2 cellular contexts compared by ENCODE assay signal in genomic region chr5:34538026-34538672, GRCh38.
TF ChIP-seq lines count a peak whose summit lies in the region.

No MANE protein-coding gene starts in this region.

TF ChIP-seq in HCT116, 20 proteins besides CTCF, POLR2A, EP300 and RAD21 (continued from another document):
- TF ChIP-seq, protein P1, sequence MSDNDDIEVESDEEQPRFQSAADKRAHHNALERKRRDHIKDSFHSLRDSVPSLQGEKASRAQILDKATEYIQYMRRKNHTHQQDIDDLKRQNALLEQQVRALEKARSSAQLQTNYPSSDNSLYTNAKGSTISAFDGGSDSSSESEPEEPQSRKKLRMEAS (IDR thresholded peaks at IDR 0.05): no peak
- TF ChIP-seq FOSL1 (IDR thresholded peaks at IDR 0.05; ENCODE audit: low read depth): no peak
- TF ChIP-seq EZH2 (IDR thresholded peaks at IDR 0.05): no peak
- no peak for TF ChIP-seq TCF7L2 (IDR thresholded peaks at IDR 0.05; ENCODE audit: borderline replicate concordance, extremely low read depth, insufficient read depth, insufficient read length)

TF ChIP-seq in K562, 482 proteins besides CTCF, POLR2A, EP300 and RAD21 (continued from another document and continues in another):
- no peak for TF ChIP-seq CEBPG (CRISPR knock-in tag; IDR thresholded peaks at IDR 0.05)
- no peak for TF ChIP-seq CEBPG (tag; conservative IDR thresholded peaks at IDR 0.05 in 1 of 2, IDR thresholded peaks at IDR 0.05 in 1 of 2)
- TF ChIP-seq ZBTB17 (CRISPR knock-in tag; IDR thresholded peaks at IDR 0.05): 0 out of 2 replicates have a peak, but pooled peaks have one; percentile 39
- no peak for TF ChIP-seq HOXB6 (CRISPR knock-in tag; IDR thresholded peaks at IDR 0.05; ENCODE audit: borderline replicate concordance)
- TF ChIP-seq ZNF165 (CRISPR knock-in tag; IDR thresholded peaks at IDR 0.05; ENCODE audit: borderline replicate concordance): no peak
- no peak for TF ChIP-seq TFAM (CRISPR knock-in tag; conservative IDR thresholded peaks at IDR 0.05)
- TF ChIP-seq XRCC4 (IDR thresholded peaks at IDR 0.05; ENCODE audit: extremely low read depth, insufficient read depth, insufficient read length): no peak
- TF ChIP-seq BHLHE40 (IDR thresholded peaks at IDR 0.05; ENCODE audit: low read length): no peak
- TF ChIP-seq CXXC5 (CRISPR knock-in tag; IDR thresholded peaks at IDR 0.05): no peak
- TF ChIP-seq MYNN (IDR thresholded peaks at IDR 0.05): no peak
- TF ChIP-seq MYNN (CRISPR knock-in tag; IDR thresholded peaks at IDR 0.05): no peak
- no peak for TF ChIP-seq LEF1 (IDR thresholded peaks at IDR 0.05)
- TF ChIP-seq ZSCAN29 (IDR thresholded peaks at IDR 0.05): no peak
- TF ChIP-seq NFXL1 (CRISPR knock-in tag; IDR thresholded peaks at IDR 0.05): no peak
- no peak for TF ChIP-seq KLF16 (IDR thresholded peaks at IDR 0.05)
- TF ChIP-seq PCBP1 (IDR thresholded peaks at IDR 0.05; ENCODE audit: low read depth, low read length, poor library complexity, severe bottlenecking): no peak
- no peak for TF ChIP-seq ZNF445 (CRISPR knock-in tag; IDR thresholded peaks at IDR 0.05; ENCODE audit: low read depth)
- TF ChIP-seq, protein P2, sequence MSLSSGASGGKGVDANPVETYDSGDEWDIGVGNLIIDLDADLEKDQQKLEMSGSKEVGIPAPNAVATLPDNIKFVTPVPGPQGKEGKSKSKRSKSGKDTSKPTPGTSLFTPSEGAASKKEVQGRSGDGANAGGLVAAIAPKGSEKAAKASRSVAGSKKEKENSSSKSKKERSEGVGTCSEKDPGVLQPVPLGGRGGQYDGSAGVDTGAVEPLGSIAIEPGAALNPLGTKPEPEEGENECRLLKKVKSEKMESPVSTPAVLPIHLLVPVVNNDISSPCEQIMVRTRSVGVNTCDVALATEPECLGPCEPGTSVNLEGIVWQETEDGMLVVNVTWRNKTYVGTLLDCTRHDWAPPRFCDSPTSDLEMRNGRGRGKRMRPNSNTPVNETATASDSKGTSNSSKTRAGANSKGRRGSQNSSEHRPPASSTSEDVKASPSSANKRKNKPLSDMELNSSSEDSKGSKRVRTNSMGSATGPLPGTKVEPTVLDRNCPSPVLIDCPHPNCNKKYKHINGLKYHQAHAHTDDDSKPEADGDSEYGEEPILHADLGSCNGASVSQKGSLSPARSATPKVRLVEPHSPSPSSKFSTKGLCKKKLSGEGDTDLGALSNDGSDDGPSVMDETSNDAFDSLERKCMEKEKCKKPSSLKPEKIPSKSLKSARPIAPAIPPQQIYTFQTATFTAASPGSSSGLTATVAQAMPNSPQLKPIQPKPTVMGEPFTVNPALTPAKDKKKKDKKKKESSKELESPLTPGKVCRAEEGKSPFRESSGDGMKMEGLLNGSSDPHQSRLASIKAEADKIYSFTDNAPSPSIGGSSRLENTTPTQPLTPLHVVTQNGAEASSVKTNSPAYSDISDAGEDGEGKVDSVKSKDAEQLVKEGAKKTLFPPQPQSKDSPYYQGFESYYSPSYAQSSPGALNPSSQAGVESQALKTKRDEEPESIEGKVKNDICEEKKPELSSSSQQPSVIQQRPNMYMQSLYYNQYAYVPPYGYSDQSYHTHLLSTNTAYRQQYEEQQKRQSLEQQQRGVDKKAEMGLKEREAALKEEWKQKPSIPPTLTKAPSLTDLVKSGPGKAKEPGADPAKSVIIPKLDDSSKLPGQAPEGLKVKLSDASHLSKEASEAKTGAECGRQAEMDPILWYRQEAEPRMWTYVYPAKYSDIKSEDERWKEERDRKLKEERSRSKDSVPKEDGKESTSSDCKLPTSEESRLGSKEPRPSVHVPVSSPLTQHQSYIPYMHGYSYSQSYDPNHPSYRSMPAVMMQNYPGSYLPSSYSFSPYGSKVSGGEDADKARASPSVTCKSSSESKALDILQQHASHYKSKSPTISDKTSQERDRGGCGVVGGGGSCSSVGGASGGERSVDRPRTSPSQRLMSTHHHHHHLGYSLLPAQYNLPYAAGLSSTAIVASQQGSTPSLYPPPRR (CRISPR knock-in tag; IDR thresholded peaks at IDR 0.05; ENCODE audit: borderline replicate concordance): no peak
- no peak for TF ChIP-seq ZBTB7A (IDR thresholded peaks at IDR 0.05; ENCODE audit: borderline replicate concordance, control insufficient read depth, low read depth, low read length)
- no peak for TF ChIP-seq NCOR1 (IDR thresholded peaks at IDR 0.05)
- no peak for TF ChIP-seq DACH1 (IDR thresholded peaks at IDR 0.05; ENCODE audit: partially characterized antibody)
- TF ChIP-seq, protein P3, sequence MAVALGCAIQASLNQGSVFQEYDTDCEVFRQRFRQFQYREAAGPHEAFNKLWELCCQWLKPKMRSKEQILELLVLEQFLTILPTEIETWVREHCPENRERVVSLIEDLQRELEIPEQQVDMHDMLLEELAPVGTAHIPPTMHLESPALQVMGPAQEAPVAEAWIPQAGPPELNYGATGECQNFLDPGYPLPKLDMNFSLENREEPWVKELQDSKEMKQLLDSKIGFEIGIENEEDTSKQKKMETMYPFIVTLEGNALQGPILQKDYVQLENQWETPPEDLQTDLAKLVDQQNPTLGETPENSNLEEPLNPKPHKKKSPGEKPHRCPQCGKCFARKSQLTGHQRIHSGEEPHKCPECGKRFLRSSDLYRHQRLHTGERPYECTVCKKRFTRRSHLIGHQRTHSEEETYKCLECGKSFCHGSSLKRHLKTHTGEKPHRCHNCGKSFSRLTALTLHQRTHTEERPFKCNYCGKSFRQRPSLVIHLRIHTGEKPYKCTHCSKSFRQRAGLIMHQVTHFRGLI (CRISPR knock-in tag; IDR thresholded peaks at IDR 0.05): no peak
- TF ChIP-seq, protein P4, sequence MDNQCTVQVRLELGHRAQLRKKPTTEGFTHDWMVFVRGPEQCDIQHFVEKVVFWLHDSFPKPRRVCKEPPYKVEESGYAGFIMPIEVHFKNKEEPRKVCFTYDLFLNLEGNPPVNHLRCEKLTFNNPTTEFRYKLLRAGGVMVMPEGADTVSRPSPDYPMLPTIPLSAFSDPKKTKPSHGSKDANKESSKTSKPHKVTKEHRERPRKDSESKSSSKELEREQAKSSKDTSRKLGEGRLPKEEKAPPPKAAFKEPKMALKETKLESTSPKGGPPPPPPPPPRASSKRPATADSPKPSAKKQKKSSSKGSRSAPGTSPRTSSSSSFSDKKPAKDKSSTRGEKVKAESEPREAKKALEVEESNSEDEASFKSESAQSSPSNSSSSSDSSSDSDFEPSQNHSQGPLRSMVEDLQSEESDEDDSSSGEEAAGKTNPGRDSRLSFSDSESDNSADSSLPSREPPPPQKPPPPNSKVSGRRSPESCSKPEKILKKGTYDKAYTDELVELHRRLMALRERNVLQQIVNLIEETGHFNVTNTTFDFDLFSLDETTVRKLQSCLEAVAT (IDR thresholded peaks at IDR 0.05): no peak
- TF ChIP-seq CUX1 (CRISPR knock-in tag; IDR thresholded peaks at IDR 0.05): no peak
- TF ChIP-seq RCOR1 (IDR thresholded peaks at IDR 0.05; ENCODE audit: borderline replicate concordance in 1 of 2, low read depth in 2 of 2, low read length in 2 of 2): 0 out of 4 replicates have a peak, but pooled peaks of 1 of the 2 experiments have one; percentile 17
- no peak for TF ChIP-seq CREB1 (IDR thresholded peaks at IDR 0.05)
- TF ChIP-seq CREB1 (CRISPR knock-in tag; IDR thresholded peaks at IDR 0.05): no peak
- no peak for TF ChIP-seq ZNF134 (CRISPR knock-in tag; conservative IDR thresholded peaks at IDR 0.05)
- no peak for TF ChIP-seq GABPB1 (CRISPR knock-in tag; IDR thresholded peaks at IDR 0.05)
- TF ChIP-seq C11orf30 (IDR thresholded peaks at IDR 0.05; ENCODE audit: low read depth): peak; percentile 66
- no peak for TF ChIP-seq TCF15 (CRISPR knock-in tag; IDR thresholded peaks at IDR 0.05)
- no peak for TF ChIP-seq SRSF3 (IDR thresholded peaks at IDR 0.05; ENCODE audit: insufficient read depth, low read length)
- TF ChIP-seq, protein P5, sequence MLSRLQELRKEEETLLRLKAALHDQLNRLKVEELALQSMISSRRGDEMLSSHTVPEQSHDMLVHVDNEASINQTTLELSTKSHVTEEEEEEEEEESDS (CRISPR knock-in tag; IDR thresholded peaks at IDR 0.05): no peak
- no peak for TF ChIP-seq TAL1 (IDR thresholded peaks at IDR 0.05)
- TF ChIP-seq, protein P6, sequence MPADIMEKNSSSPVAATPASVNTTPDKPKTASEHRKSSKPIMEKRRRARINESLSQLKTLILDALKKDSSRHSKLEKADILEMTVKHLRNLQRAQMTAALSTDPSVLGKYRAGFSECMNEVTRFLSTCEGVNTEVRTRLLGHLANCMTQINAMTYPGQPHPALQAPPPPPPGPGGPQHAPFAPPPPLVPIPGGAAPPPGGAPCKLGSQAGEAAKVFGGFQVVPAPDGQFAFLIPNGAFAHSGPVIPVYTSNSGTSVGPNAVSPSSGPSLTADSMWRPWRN (IDR thresholded peaks at IDR 0.05; ENCODE audit: low read depth): no peak
- TF ChIP-seq STAT5B (CRISPR knock-in tag; IDR thresholded peaks at IDR 0.05): no peak
- no peak for TF ChIP-seq ASH1L (IDR thresholded peaks at IDR 0.05; ENCODE audit: borderline replicate concordance, low read depth, partially characterized antibody)
- no peak for TF ChIP-seq FOS (IDR thresholded peaks at IDR 0.05; ENCODE audit: extremely low read depth, insufficient read length)
- TF ChIP-seq HDAC6 (IDR thresholded peaks at IDR 0.05; ENCODE audit: low read depth, low read length): no peak
- no peak for TF ChIP-seq ZNF507 (tag; conservative IDR thresholded peaks at IDR 0.05)
- no peak for TF ChIP-seq TBL1XR1 (IDR thresholded peaks at IDR 0.05; ENCODE audit: low read length in 2 of 2)
- TF ChIP-seq CBX2 (IDR thresholded peaks at IDR 0.05; ENCODE audit: insufficient read depth, low read length, poor library complexity, severe bottlenecking): no peak
- TF ChIP-seq, protein P7, sequence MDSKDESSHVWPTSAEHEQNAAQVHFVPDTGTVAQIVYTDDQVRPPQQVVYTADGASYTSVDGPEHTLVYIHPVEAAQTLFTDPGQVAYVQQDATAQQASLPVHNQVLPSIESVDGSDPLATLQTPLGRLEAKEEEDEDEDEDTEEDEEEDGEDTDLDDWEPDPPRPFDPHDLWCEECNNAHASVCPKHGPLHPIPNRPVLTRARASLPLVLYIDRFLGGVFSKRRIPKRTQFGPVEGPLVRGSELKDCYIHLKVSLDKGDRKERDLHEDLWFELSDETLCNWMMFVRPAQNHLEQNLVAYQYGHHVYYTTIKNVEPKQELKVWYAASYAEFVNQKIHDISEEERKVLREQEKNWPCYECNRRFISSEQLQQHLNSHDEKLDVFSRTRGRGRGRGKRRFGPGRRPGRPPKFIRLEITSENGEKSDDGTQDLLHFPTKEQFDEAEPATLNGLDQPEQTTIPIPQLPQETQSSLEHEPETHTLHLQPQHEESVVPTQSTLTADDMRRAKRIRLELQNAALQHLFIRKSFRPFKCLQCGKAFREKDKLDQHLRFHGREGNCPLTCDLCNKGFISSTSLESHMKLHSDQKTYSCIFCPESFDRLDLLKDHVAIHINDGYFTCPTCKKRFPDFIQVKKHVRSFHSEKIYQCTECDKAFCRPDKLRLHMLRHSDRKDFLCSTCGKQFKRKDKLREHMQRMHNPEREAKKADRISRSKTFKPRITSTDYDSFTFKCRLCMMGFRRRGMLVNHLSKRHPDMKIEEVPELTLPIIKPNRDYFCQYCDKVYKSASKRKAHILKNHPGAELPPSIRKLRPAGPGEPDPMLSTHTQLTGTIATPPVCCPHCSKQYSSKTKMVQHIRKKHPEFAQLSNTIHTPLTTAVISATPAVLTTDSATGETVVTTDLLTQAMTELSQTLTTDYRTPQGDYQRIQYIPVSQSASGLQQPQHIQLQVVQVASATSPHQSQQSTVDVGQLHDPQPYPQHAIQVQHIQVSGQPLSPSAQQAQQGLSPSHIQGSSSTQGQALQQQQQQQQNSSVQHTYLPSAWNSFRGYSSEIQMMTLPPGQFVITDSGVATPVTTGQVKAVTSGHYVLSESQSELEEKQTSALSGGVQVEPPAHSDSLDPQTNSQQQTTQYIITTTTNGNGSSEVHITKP (IDR thresholded peaks at IDR 0.05; ENCODE audit: partially characterized antibody): no peak
- TF ChIP-seq RNF2 (IDR thresholded peaks at IDR 0.05): no peak
- TF ChIP-seq KAT2B (IDR thresholded peaks at IDR 0.05; ENCODE audit: low read depth, low read length): no peak
- TF ChIP-seq NCOA2 (IDR thresholded peaks at IDR 0.05; ENCODE audit: partially characterized antibody in 2 of 2): no peak
- TF ChIP-seq, protein P8, sequence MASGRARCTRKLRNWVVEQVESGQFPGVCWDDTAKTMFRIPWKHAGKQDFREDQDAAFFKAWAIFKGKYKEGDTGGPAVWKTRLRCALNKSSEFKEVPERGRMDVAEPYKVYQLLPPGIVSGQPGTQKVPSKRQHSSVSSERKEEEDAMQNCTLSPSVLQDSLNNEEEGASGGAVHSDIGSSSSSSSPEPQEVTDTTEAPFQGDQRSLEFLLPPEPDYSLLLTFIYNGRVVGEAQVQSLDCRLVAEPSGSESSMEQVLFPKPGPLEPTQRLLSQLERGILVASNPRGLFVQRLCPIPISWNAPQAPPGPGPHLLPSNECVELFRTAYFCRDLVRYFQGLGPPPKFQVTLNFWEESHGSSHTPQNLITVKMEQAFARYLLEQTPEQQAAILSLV (tag; IDR thresholded peaks at IDR 0.05): no peak
- TF ChIP-seq ADNP (tag; IDR thresholded peaks at IDR 0.05): no peak
